12 cellular contexts compared by ENCODE assay signal in genomic region chr7:27148776-27149641, GRCh38. TPM values are rescaled to one million over a fixed set of nuclear protein-coding genes. Genes with fewer than 3 reads are reported as not detected.
DNase-seq lines count a peak whose midpoint lies in the region; ATAC-seq and TF ChIP-seq lines count a peak whose summit lies in the region.
"Had no signal": no experiment of that assay in that cellular context is flagged by ENCODE, and none has a peak within 500 bp of the region (broad histone marks: within the 10 kb centered on the region; RNA-seq: fewer than 3 reads in every experiment).

No MANE protein-coding gene starts in this region.

- H3K9me1 ChIP-seq in IMR-90 (ENCODE audit: insufficient read depth, low read length), result peaks cover 3% of the 10 kb centered on the region; the same call in 1 of the 2 replicates

- peak overlapping the region; percentile 76 for H3K4me2 ChIP-seq in IMR-90 (ENCODE audit: low read depth, low read length)

- TF ChIP-seq CTCF in CD14-positive monocyte (IDR thresholded peaks at IDR 0.05) (no peak), IMR-90 (conservative IDR thresholded peaks at IDR 0.05; ENCODE audit: low read depth, low read length) (no peak), breast epithelium (IDR thresholded peaks at IDR 0.05) (no peak), omental fat pad (IDR thresholded peaks at IDR 0.05) (no peak), chondrocyte (IDR thresholded peaks at IDR 0.05) (no peak)

- H2BK15ac ChIP-seq in IMR-90 (ENCODE audit: low read depth, low read length), result peak overlapping the region; percentile 72; the same call in 2 of the 3 replicates

- 25% methylated on average over 10 of the region's 29 CpGs; no CpG with 5 or more reads in 1 of the 2 experiments for WGBS in IMR-90 (ENCODE audit: extremely low coverage in 2 of 2, insufficient read length in 1 of 2), 2 experiments

- peak overlapping the region; percentile 46 for H3K14ac ChIP-seq in IMR-90 (replicated peaks; ENCODE audit: low read depth, low read length)

- in situ Hi-C loops in IMR-90 (cut with MboI; ENCODE audit: low sequenced_read_pairs), result loop anchor here (10.0 kb wide), 1 partner anchor 954 kb away; no protein-coding TSS in a partner anchor

- H2BK20ac ChIP-seq in IMR-90 (ENCODE audit: low read depth, low read length), result peak overlapping the region; percentile 59; the same call in 1 of the 2 replicates

- H3K9me3 ChIP-seq in IMR-90 (ENCODE audit: control insufficient read depth, insufficient read depth, low read length) (no peaks in the 10 kb centered on the region), breast epithelium (no peaks in the 10 kb centered on the region)

- H3K27ac Mint-ChIP-seq in CD14-positive monocyte, result no peak overlapping the region
- no peak overlapping the region for H3K27ac Mint-ChIP-seq in chondrocyte (ENCODE audit: unreplicated experiment)
- H3K27ac Mint-ChIP-seq: activated CD8-positive, alpha-beta T cell treated with anti-CD3 and anti-CD28 coated beads, Interleukin-2, amount 10 ng/mL, durations not matched to agents 7 days and 5 days; stimulated activated naive CD8-positive, alpha-beta T cell treated with anti-CD3 and anti-CD28 coated beads, Interleukin-15, Interleukin-2, amounts not matched to agents 100 ng/mL and 50 ng/mL, for 24 hours had no signal

- POLR2A ChIA-PET in IMR-90 (lab: Charles Lee; ENCODE audit: unreplicated experiment), result no interaction called here

- DNase-seq in CD14-positive monocyte (ENCODE audit: low spot score) (peak; percentile 34), IMR-90 (no peak), breast epithelium (ENCODE audit: low spot score in 2 of 2) (peak; percentile 17 to 42), omental fat pad (ENCODE audit: low spot score) (peak; percentile 18), RPMI8226 (no peak), chondrocyte (ENCODE audit: low spot score) (no peak)
- DNase-seq: activated CD8-positive, alpha-beta T cell treated with anti-CD3 and anti-CD28 coated beads, Interleukin-2, amount 10 ng/mL, durations not matched to agents 7 days and 5 days; NK-92 treated with Interleukin-12 subunit alpha and Interleukin-12 subunit beta, amount 100 ng/mL, for 24 hours; retina had no signal

- peak overlapping the region in 1 of 2 donors; percentile 92 for H3K4me3 Mint-ChIP-seq in CD14-positive monocyte
- no peak overlapping the region for H3K4me3 Mint-ChIP-seq in chondrocyte (ENCODE audit: unreplicated experiment)

- peak overlapping the region; percentile 79 for H3K4ac ChIP-seq in IMR-90 (ENCODE audit: low read depth, low read length)

- H3K4me1 ChIP-seq in IMR-90 (ENCODE audit: control insufficient read depth, insufficient read depth, low read length), result peaks cover 17% of the 10 kb centered on the region
- peaks cover 0 to 5% of the 10 kb centered on the region in 2 donors for H3K4me1 ChIP-seq in breast epithelium

- H4K5ac ChIP-seq in IMR-90 (ENCODE audit: low read depth, low read length), result peak overlapping the region; percentile 63

- ATAC-seq in IMR-90 (ENCODE audit: low read depth) (no peak), omental fat pad (ENCODE audit: low FRiP score) (no peak), HG02852 (IDR thresholded peaks at IDR 0.05; ENCODE audit: unreplicated experiment) (no peak), GM21619 (IDR thresholded peaks at IDR 0.05; ENCODE audit: unreplicated experiment) (no peak)
- ATAC-seq: activated CD8-positive, alpha-beta T cell treated with anti-CD3 and anti-CD28 coated beads, Interleukin-2, amount 10 ng/mL, durations not matched to agents 7 days and 5 days had no signal

- intact Hi-C loops in CD14-positive monocyte (cut with micrococcal nuclease), result no loop called here
- intact Hi-C loops in IMR-90 (cut with micrococcal nuclease), result loop anchor here (5.0 kb wide), 1 partner anchor 1057 kb away; no protein-coding TSS in a partner anchor
- intact Hi-C loops in breast epithelium (cut with DNase I; ENCODE audit: low total_unique reads), result loop anchor here (5.0 kb wide), 2 partner anchors 528 to 777 kb away; no protein-coding TSS in a partner anchor

- peaks cover 12 to 25% of the 10 kb centered on the region in 2 donors for H3K36me3 Mint-ChIP-seq in CD14-positive monocyte
- peaks cover 2% of the 10 kb centered on the region for H3K36me3 Mint-ChIP-seq in chondrocyte (ENCODE audit: low read depth)

- no peaks in the 10 kb centered on the region for H4K20me1 ChIP-seq in IMR-90 (ENCODE audit: insufficient read depth, low read length)

- H3K27me3 ChIP-seq in IMR-90 (ENCODE audit: control insufficient read depth, insufficient read depth, low read length), result no peaks in the 10 kb centered on the region
- peaks cover 4 to 41% of the 10 kb centered on the region in 2 donors for H3K27me3 ChIP-seq in breast epithelium

- TF ChIP-seq RAD21 in IMR-90 (IDR thresholded peaks at IDR 0.05; ENCODE audit: low read length), result no peak

- H3K9me3 Mint-ChIP-seq in CD14-positive monocyte, result peaks cover 11 to 56% (median 34%) of the 10 kb centered on the region in 7 donors
- peaks cover 2% of the 10 kb centered on the region for H3K9me3 Mint-ChIP-seq in chondrocyte (ENCODE audit: low read depth)
- H3K9me3 Mint-ChIP-seq: stimulated activated naive CD8-positive, alpha-beta T cell treated with anti-CD3 and anti-CD28 coated beads, Interleukin-15, Interleukin-2, amounts not matched to agents 100 ng/mL and 50 ng/mL, for 24 hours had no signal

- H3K27ac ChIP-seq in IMR-90 (ENCODE audit: insufficient read depth, low read length), result peak overlapping the region; percentile 96
- peak overlapping the region; percentile 95 to 96 for H3K27ac ChIP-seq in breast epithelium

- dilution Hi-C loops in IMR-90 (cut with HindIII; ENCODE audit: low sequenced_read_pairs, unreplicated experiment), result no loop called here

- H4K8ac ChIP-seq in IMR-90 (ENCODE audit: low read depth in 2 of 2, low read length in 2 of 2), result peak overlapping the region; percentile 82 to 84

- peak overlapping the region; percentile 75; the same call in 1 of the 2 replicates for H3K56ac ChIP-seq in IMR-90 (ENCODE audit: extremely low read depth, insufficient read depth, low read length)

- peak overlapping the region; percentile 57 for H2AK9ac ChIP-seq in IMR-90 (replicated peaks; ENCODE audit: low read depth, low read length, poor library complexity)

- H2AK5ac ChIP-seq in IMR-90 (ENCODE audit: low read depth, low read length), result peak overlapping the region; percentile 78; the same call in 1 of the 2 replicates

- H3K36me3 ChIP-seq in IMR-90 (ENCODE audit: control insufficient read depth, insufficient read depth, low read length), result no peaks in the 10 kb centered on the region; the same call in 1 of the 2 replicates
- no peaks in the 10 kb centered on the region for H3K36me3 ChIP-seq in breast epithelium

- H3K27me3 Mint-ChIP-seq in CD14-positive monocyte (ENCODE audit: low read depth in 3 of 3) (peaks cover 91 to 100% (median 99%) of the 10 kb centered on the region in 3 donors), chondrocyte (ENCODE audit: low read depth) (peaks cover 89% of the 10 kb centered on the region)

- peak overlapping the region; percentile 72 for H2BK120ac ChIP-seq in IMR-90 (ENCODE audit: low read depth, low read length)

- TF ChIP-seq POLR2A in IMR-90 (IDR thresholded peaks at IDR 0.05; ENCODE audit: low read depth, low read length) (no peak), breast epithelium (IDR thresholded peaks at IDR 0.05) (no peak)

- no TSS peak for BruUV-seq in IMR-90 (replicated peaks; lab: Mats Ljungman, UMichigan)

- H3K23ac ChIP-seq in IMR-90 (ENCODE audit: low read depth, low read length), result peak overlapping the region; percentile 96

- peak overlapping the region; percentile 38 for H3K4me3 ChIP-seq in IMR-90 (ENCODE audit: insufficient read depth, low read depth, low read length)
- H3K4me3 ChIP-seq in breast epithelium, result peak overlapping the region; percentile 51 to 80 (median 75)

- peak overlapping the region; percentile 66; the same call in 1 of the 2 replicates for H3K18ac ChIP-seq in IMR-90 (ENCODE audit: low read depth, low read length)

- peak overlapping the region; percentile 77 for H4K91ac ChIP-seq in IMR-90 (ENCODE audit: insufficient read depth, low read depth, low read length)

- peak overlapping the region; percentile 64 for H2BK5ac ChIP-seq in IMR-90 (ENCODE audit: low read depth, low read length, poor library complexity, severe bottlenecking)

- peak overlapping the region; percentile 68 for H3K9ac ChIP-seq in IMR-90 (ENCODE audit: low read depth, low read length)

- H3K79me1 ChIP-seq in IMR-90 (ENCODE audit: low read depth in 1 of 2, low read length in 2 of 2), result peaks cover 9 to 27% of the 10 kb centered on the region in 2 experiments; a peak in 3 of 4 replicates

- CTCF ChIA-PET in IMR-90 (lab: Yijun Ruan, JAX), result interaction anchor here (0.8 to 1.0 kb wide), 2 partner anchors 30 to 31 kb away, joined by 3 to 4 read pairs; no protein-coding TSS in a partner anchor

- peaks cover 47% of the 10 kb centered on the region for H3K4me1 Mint-ChIP-seq in CD14-positive monocyte
- peaks cover 11% of the 10 kb centered on the region for H3K4me1 Mint-ChIP-seq in chondrocyte (ENCODE audit: low read depth)

- peak overlapping the region; percentile 90 for H2AFZ ChIP-seq in IMR-90 (replicated peaks; ENCODE audit: low read length, poor library complexity)

RNA-seq across cellular contexts. Expression of gene HOXA6, which starts 1.4 kb away (rescaled TPM):
- polyA plus RNA-seq in CD14-positive monocyte, result not detected
- total RNA-seq in IMR-90 (2012; rRNA removed), result 1.4 and 1.7 TPM in 2 replicates
- polyA plus RNA-seq in IMR-90 (2012; rRNA removed), result 1.8 and 2.1 TPM in 2 replicates
- 0.50 and 1.7 TPM in 2 replicates for polyA plus RNA-seq in IMR-90 (2012; cell fraction: cytosol; rRNA removed)
- polyA plus RNA-seq in IMR-90 (2012; cell fraction: nucleus; rRNA removed; ENCODE audit: low replicate concordance), result 3.9 and 5.3 TPM in 2 replicates
- 10 to 100 TPM in 1 of 3 donors, 1 to 10 TPM in 2; 7.9 to 16.0 (median 9.0) TPM for total RNA-seq in breast epithelium
- total RNA-seq in omental fat pad, result 10 to 100 TPM in 1 of 4 donors, 1 to 10 TPM in 3; 1.1 to 13.1 (median 6.4) TPM
- not detected in 3 replicates for total RNA-seq in chondrocyte
- total RNA-seq: activated CD8-positive, alpha-beta T cell treated with anti-CD3 and anti-CD28 coated beads, Interleukin-2, amount 10 ng/mL, durations not matched to agents 7 days and 5 days had no signal

RNA-seq across cellular contexts. Expression of gene HOXA3, which starts 3.4 kb away (rescaled TPM):
- polyA plus RNA-seq in CD14-positive monocyte (not detected), IMR-90 (2012; rRNA removed) (5.4 and 8.8 TPM in 2 replicates)
- total RNA-seq in IMR-90 (2012; rRNA removed) (0.83 and 0.90 TPM in 2 replicates), breast epithelium (1 to 10 TPM; 4.5 to 6.4 (median 4.6) TPM), omental fat pad (10 to 100 TPM in 1 of 4 donors, 1 to 10 TPM in 3; 1.8 to 11.0 (median 4.3) TPM), chondrocyte (9.3 to 12.1 TPM in 2 of 3 replicates, not detected in the other)
- polyA plus RNA-seq in IMR-90 (2012; cell fraction: cytosol; rRNA removed), result 4.3 and 8.1 TPM in 2 replicates
- polyA plus RNA-seq in IMR-90 (2012; cell fraction: nucleus; rRNA removed; ENCODE audit: low replicate concordance), result 17.8 and 28.7 TPM in 2 replicates
- total RNA-seq: activated CD8-positive, alpha-beta T cell treated with anti-CD3 and anti-CD28 coated beads, Interleukin-2, amount 10 ng/mL, durations not matched to agents 7 days and 5 days had no signal

RNA-seq across cellular contexts. Expression of gene HOXA5, which starts 5.5 kb away (rescaled TPM):
- polyA plus RNA-seq in CD14-positive monocyte (1 to 10 TPM in 1 of 2 donors, under 1 TPM in 1; 0.85 to 1.8 TPM), IMR-90 (2012; rRNA removed) (28.1 and 29.4 TPM in 2 replicates)
- total RNA-seq in IMR-90 (2012; rRNA removed) (19.9 and 23.9 TPM in 2 replicates), breast epithelium (10 to 100 TPM; 11.5 to 48.7 (median 22.6) TPM), omental fat pad (10 to 100 TPM; 10.4 to 39.4 (median 26.5) TPM), chondrocyte (not detected in 3 replicates)
- 27.6 and 56.3 TPM in 2 replicates for polyA plus RNA-seq in IMR-90 (2012; cell fraction: cytosol; rRNA removed)
- polyA plus RNA-seq in IMR-90 (2012; cell fraction: nucleus; rRNA removed; ENCODE audit: low replicate concordance), result 34.9 and 41.0 TPM in 2 replicates
- total RNA-seq: activated CD8-positive, alpha-beta T cell treated with anti-CD3 and anti-CD28 coated beads, Interleukin-2, amount 10 ng/mL, durations not matched to agents 7 days and 5 days had no signal

RNA-seq across cellular contexts. Expression of gene HOXA7, which starts 7.5 kb away (rescaled TPM):
- polyA plus RNA-seq in CD14-positive monocyte (not detected), IMR-90 (2012; rRNA removed) (1.7 TPM in 2 replicates)
- total RNA-seq in IMR-90 (2012; rRNA removed) (under 0.01 and 0.18 TPM in 2 replicates), breast epithelium (1 to 10 TPM; 4.6 to 8.8 (median 6.2) TPM), omental fat pad (1 to 10 TPM; 4.6 to 6.1 (median 5.3) TPM), chondrocyte (not detected in 3 replicates)
- polyA plus RNA-seq in IMR-90 (2012; cell fraction: cytosol; rRNA removed), result 2.0 and 2.2 TPM in 2 replicates
- 0.51 and 0.71 TPM in 2 replicates for polyA plus RNA-seq in IMR-90 (2012; cell fraction: nucleus; rRNA removed; ENCODE audit: low replicate concordance)
- total RNA-seq: activated CD8-positive, alpha-beta T cell treated with anti-CD3 and anti-CD28 coated beads, Interleukin-2, amount 10 ng/mL, durations not matched to agents 7 days and 5 days had no signal

RNA-seq across cellular contexts. Expression of gene HOXA9, which starts 16.3 kb away (rescaled TPM):
- polyA plus RNA-seq in CD14-positive monocyte (1 to 10 TPM in 1 of 2 donors, under 1 TPM in 1; 0.55 to 1.9 TPM), IMR-90 (2012; rRNA removed) (0.32 and 0.59 TPM in 2 replicates)
- total RNA-seq in IMR-90 (2012; rRNA removed) (0.18 and 0.28 TPM in 2 replicates), breast epithelium (10 to 100 TPM in 1 of 3 donors, 1 to 10 TPM in 2; 7.5 to 18.4 (median 9.0) TPM), omental fat pad (1 to 10 TPM in 2 of 4 donors, under 1 TPM in 1, not detected in 1; 0.19 to 2.4 (median 1.0) TPM), chondrocyte (not detected in 3 replicates)
- 0.10 and 0.26 TPM in 2 replicates for polyA plus RNA-seq in IMR-90 (2012; cell fraction: cytosol; rRNA removed)
- 0.59 and 0.63 TPM in 2 replicates for polyA plus RNA-seq in IMR-90 (2012; cell fraction: nucleus; rRNA removed; ENCODE audit: low replicate concordance)
- total RNA-seq: activated CD8-positive, alpha-beta T cell treated with anti-CD3 and anti-CD28 coated beads, Interleukin-2, amount 10 ng/mL, durations not matched to agents 7 days and 5 days had no signal

Comparison
In these comparisons a context has a peak if more than half of its experiments do, and no peak if none do; other contexts are left out.
1. DNase-seq: peak in CD14-positive monocyte (single experiment), breast epithelium (2 of 2) and omental fat pad (single experiment); none in IMR-90 (single experiment), RPMI8226 (single experiment) and chondrocyte (single experiment).
2. RNA of gene HOXA5, which starts 5.5 kb away (total RNA-seq): 10.4 to 39.4 TPM in omental fat pad, 11.5 to 48.7 TPM in breast epithelium and 19.9 to 23.9 TPM in IMR-90; not detected in chondrocyte; every median in the first group is over 10 times any median in the second.
3. intact Hi-C loops: an anchor here in IMR-90 (5.0 kb wide) and breast epithelium (5.0 kb wide); none called in CD14-positive monocyte.